ENCODE assay signal across 11 cellular contexts in genomic region chr3:13280856-13281656, GRCh38.
DNase-seq lines count a peak whose midpoint lies in the region; ATAC-seq, FAIRE-seq and TF ChIP-seq lines count a peak whose summit lies in the region.
"Had no signal": no experiment of that assay in that cellular context is flagged by ENCODE, and none has a peak within 500 bp of the region (broad histone marks: within the 10 kb centered on the region; RNA-seq: fewer than 3 reads in every experiment).

No MANE protein-coding gene starts in this region.

- H3K9ac ChIP-seq in NT2/D1 (ENCODE audit: insufficient read length, low read depth) = peak overlapping the region; percentile 62
- H3K9ac ChIP-seq: KMS-11 had no signal

- peaks cover 0 to 12% (median 3%) of the 10 kb centered on the region in 3 donors for H3K36me3 Mint-ChIP-seq in CD8-positive, alpha-beta memory T cell

- ATAC-seq in pancreas (peak in 3 of 4 donors; percentile 4 to 14 (median 11)), GM18861 (IDR thresholded peaks at IDR 0.05; ENCODE audit: unreplicated experiment) (no peak)

- no peak overlapping the region for H3K27ac Mint-ChIP-seq in CD8-positive, alpha-beta memory T cell

- no peak for DNase-seq in CD8-positive, alpha-beta memory T cell
- DNase-seq in NT2/D1 (ENCODE audit: low read depth, low spot score) (no peak), epithelial cell of proximal tubule (ENCODE audit: low read depth) (no peak), pancreas (no peak), putamen (ENCODE audit: low spot score) (no peak), thyroid gland (no peak)
- DNase-seq in activated CD8-positive, alpha-beta memory T cell treated with anti-CD3 and anti-CD28 coated beads for 24 hours = no peak
- DNase-seq: hypothalamus, SHP77 treated with DMSO at 0.1 percent for 48 hours had no signal

- CTCF ChIA-PET in CD8-positive, alpha-beta memory T cell (lab: Charles Lee) = no interaction called here

- POLR2A ChIA-PET in CD8-positive, alpha-beta memory T cell (lab: Charles Lee) = no interaction called here

- H3K4me3 ChIP-seq in CD8-positive, alpha-beta memory T cell (ENCODE audit: low read length) = no peak overlapping the region
- H3K4me3 ChIP-seq in NT2/D1 (ENCODE audit: insufficient read length, low read depth) = peak overlapping the region; percentile 66
- peak overlapping the region; percentile 60 for H3K4me3 ChIP-seq in epithelial cell of proximal tubule (ENCODE audit: low read depth, low read length)
- peak overlapping the region in 2 of 4 donors; percentile 65 to 69 for H3K4me3 ChIP-seq in pancreas
- peak overlapping the region in 1 of 3 donors; percentile 27 for H3K4me3 ChIP-seq in thyroid gland (replicated peaks in 1 of 3)

- intact Hi-C loops in pancreas (cut with DNase I) = no loop called here
- intact Hi-C loops in thyroid gland (cut with DNase I) = no loop called here

- no peaks in the 10 kb centered on the region for H3K36me3 ChIP-seq in CD8-positive, alpha-beta memory T cell (ENCODE audit: insufficient read depth, low read length)
- H3K36me3 ChIP-seq in NT2/D1 (ENCODE audit: insufficient read depth, insufficient read length, low read length) = no peaks in the 10 kb centered on the region
- no peaks in the 10 kb centered on the region for H3K36me3 ChIP-seq in pancreas
- no peaks in the 10 kb centered on the region for H3K36me3 ChIP-seq in thyroid gland

- H3K9me3 Mint-ChIP-seq in CD8-positive, alpha-beta memory T cell = peaks cover 6 to 20% (median 17%) of the 10 kb centered on the region in 5 donors

- no peak overlapping the region for H3K27ac ChIP-seq in CD8-positive, alpha-beta memory T cell (ENCODE audit: low read depth, low read length)
- H3K27ac ChIP-seq in pancreas = peak overlapping the region in 2 of 4 donors; percentile 23 to 41
- peak overlapping the region in 1 of 3 donors; percentile 56 for H3K27ac ChIP-seq in thyroid gland
- H3K27ac ChIP-seq: KMS-11 had no signal

- H3K27me3 Mint-ChIP-seq in CD8-positive, alpha-beta memory T cell = peaks cover 45 to 63% of the 10 kb centered on the region in 2 donors

- H3K4me1 ChIP-seq in CD8-positive, alpha-beta memory T cell (ENCODE audit: insufficient read depth, low read length) = peaks cover 6% of the 10 kb centered on the region
- H3K4me1 ChIP-seq in NT2/D1 (ENCODE audit: insufficient read depth, insufficient read length) (peaks cover 20% of the 10 kb centered on the region), pancreas (no peaks in the 10 kb centered on the region), thyroid gland (peaks cover 0 to 3% of the 10 kb centered on the region in 2 donors)

- no peak for TF ChIP-seq POLR2A in thyroid gland (IDR thresholded peaks at IDR 0.05)

- H3K4me3 Mint-ChIP-seq in CD8-positive, alpha-beta memory T cell = peak overlapping the region in 6 of 7 donors; percentile 48 to 77 (median 73)

- H3K9me3 ChIP-seq in CD8-positive, alpha-beta memory T cell (ENCODE audit: low read length) = peaks cover 6% of the 10 kb centered on the region
- H3K9me3 ChIP-seq in NT2/D1 (ENCODE audit: insufficient read depth, low read length) = peaks cover 10% of the 10 kb centered on the region; the same call in 1 of the 2 replicates
- H3K9me3 ChIP-seq in pancreas = no peaks in the 10 kb centered on the region
- H3K9me3 ChIP-seq in thyroid gland = no peaks in the 10 kb centered on the region

- no peak for FAIRE-seq in pancreas (lab: Jason Lieb, UNC)

- TF ChIP-seq CTCF in epithelial cell of proximal tubule (conservative IDR thresholded peaks at IDR 0.05; ENCODE audit: low read depth, low read length) = no peak
- TF ChIP-seq CTCF in pancreas (IDR thresholded peaks at IDR 0.05) = no peak
- TF ChIP-seq CTCF in thyroid gland (IDR thresholded peaks at IDR 0.05) = no peak

- H3K27me3 ChIP-seq in CD8-positive, alpha-beta memory T cell (ENCODE audit: insufficient read depth, low read length, poor library complexity, severe bottlenecking) = peaks cover 38% of the 10 kb centered on the region
- H3K27me3 ChIP-seq in NT2/D1 (ENCODE audit: insufficient read depth, insufficient read length) = peaks cover 18% of the 10 kb centered on the region
- H3K27me3 ChIP-seq in pancreas = no peaks in the 10 kb centered on the region
- peaks cover 3% of the 10 kb centered on the region for H3K27me3 ChIP-seq in thyroid gland

- 53 to 59% methylated on average over 23 of the region's 23 CpGs for WGBS in pancreas, 2 donors
- WGBS in thyroid gland, 2 donors = 69 to 83% methylated on average over 7 to 22 of the region's 23 CpGs

- H3K4me1 Mint-ChIP-seq in CD8-positive, alpha-beta memory T cell = peaks cover 6 to 17% (median 7%) of the 10 kb centered on the region in 3 donors
